1 cellular context compared by ENCODE assay signal in the genomic region with DNA sequence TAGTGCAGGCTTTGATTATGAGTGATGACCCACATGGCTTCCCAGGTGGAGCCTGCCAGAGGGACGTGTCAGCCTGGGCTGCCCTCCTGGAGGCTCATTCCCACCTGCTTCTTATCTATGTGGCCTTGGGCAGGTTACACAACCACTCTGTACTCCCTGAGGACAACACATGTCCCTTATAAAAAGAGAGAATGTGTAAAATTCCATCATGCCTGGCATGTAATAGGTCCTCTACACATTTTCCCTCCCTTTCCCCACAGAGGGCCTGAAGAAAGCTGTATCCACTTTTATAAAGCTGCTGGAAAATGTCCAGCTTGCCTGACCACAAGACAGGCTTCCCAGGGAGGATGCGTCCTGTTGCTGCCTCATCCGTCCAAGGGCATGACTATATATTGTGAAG.
TF ChIP-seq lines count a peak whose summit lies in the region.

No MANE protein-coding gene starts in this region.

TF ChIP-seq in SK-N-SH, 30 proteins besides CTCF, POLR2A, EP300 and RAD21 (continued from another document):
- TF ChIP-seq, protein P1, sequence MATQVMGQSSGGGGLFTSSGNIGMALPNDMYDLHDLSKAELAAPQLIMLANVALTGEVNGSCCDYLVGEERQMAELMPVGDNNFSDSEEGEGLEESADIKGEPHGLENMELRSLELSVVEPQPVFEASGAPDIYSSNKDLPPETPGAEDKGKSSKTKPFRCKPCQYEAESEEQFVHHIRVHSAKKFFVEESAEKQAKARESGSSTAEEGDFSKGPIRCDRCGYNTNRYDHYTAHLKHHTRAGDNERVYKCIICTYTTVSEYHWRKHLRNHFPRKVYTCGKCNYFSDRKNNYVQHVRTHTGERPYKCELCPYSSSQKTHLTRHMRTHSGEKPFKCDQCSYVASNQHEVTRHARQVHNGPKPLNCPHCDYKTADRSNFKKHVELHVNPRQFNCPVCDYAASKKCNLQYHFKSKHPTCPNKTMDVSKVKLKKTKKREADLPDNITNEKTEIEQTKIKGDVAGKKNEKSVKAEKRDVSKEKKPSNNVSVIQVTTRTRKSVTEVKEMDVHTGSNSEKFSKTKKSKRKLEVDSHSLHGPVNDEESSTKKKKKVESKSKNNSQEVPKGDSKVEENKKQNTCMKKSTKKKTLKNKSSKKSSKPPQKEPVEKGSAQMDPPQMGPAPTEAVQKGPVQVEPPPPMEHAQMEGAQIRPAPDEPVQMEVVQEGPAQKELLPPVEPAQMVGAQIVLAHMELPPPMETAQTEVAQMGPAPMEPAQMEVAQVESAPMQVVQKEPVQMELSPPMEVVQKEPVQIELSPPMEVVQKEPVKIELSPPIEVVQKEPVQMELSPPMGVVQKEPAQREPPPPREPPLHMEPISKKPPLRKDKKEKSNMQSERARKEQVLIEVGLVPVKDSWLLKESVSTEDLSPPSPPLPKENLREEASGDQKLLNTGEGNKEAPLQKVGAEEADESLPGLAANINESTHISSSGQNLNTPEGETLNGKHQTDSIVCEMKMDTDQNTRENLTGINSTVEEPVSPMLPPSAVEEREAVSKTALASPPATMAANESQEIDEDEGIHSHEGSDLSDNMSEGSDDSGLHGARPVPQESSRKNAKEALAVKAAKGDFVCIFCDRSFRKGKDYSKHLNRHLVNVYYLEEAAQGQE (IDR thresholded peaks at IDR 0.05; ENCODE audit: low read depth, low read length) = no peak
- TF ChIP-seq TCF12 (IDR thresholded peaks at IDR 0.05) = peak; percentile 40
